ENCODE assay signal across 9 cellular contexts in genomic region chr6:44262467-44263356, GRCh38. TPM values are rescaled to one million over a fixed set of nuclear protein-coding genes. Genes with fewer than 3 reads are reported as not detected.
A peak's percentile ranks its signal among the peaks of the same experiment; 100 is the strongest.
DNase-seq lines count a peak whose midpoint lies in the region; ATAC-seq and TF ChIP-seq lines count a peak whose summit lies in the region.
"Had no signal": no experiment of that assay in that cellular context is flagged by ENCODE, and none has a peak within 500 bp of the region (broad histone marks: within the 10 kb centered on the region; RNA-seq: fewer than 3 reads in every experiment).

No MANE protein-coding gene starts in this region.

- DNase-seq in CD4-positive, CD25-positive, alpha-beta regulatory T cell, result no peak
- no peak for DNase-seq in neural crest cell (ENCODE audit: low read depth, low spot score)
- DNase-seq in retina, result no peak
- DNase-seq in hepatic stellate cell (ENCODE audit: low spot score), result no peak
- no peak for DNase-seq in A673 (ENCODE audit: low spot score)

- peaks cover 5% of the 10 kb centered on the region for H3K36me3 Mint-ChIP-seq in CD4-positive, CD25-positive, alpha-beta regulatory T cell
- H3K36me3 Mint-ChIP-seq in dendritic cell treated with granulocyte-macrophage colony-stimulating factor and Interleukin-4, amounts not matched to agents 40 ng/mL and 50 ng/mL, for 4 days (ENCODE audit: low read depth), result peaks cover 76% of the 10 kb centered on the region
- peaks cover 1% of the 10 kb centered on the region for H3K36me3 Mint-ChIP-seq in neural crest cell (ENCODE audit: low read depth)

- no peak for TF ChIP-seq CTCF in KMS-11 (conservative IDR thresholded peaks at IDR 0.05; ENCODE audit: low read depth, low read length)
- TF ChIP-seq CTCF in neural crest cell (conservative IDR thresholded peaks at IDR 0.05), result no peak
- no peak for TF ChIP-seq CTCF in A673 (conservative IDR thresholded peaks at IDR 0.05; ENCODE audit: low read depth, low read length)

- intact Hi-C loops in dendritic cell treated with granulocyte-macrophage colony-stimulating factor and Interleukin-4, amounts not matched to agents 40 ng/mL and 50 ng/mL, for 4 days (cut with micrococcal nuclease), result loop anchor here (5.0 kb wide), 1 partner anchor 165 kb away; no protein-coding TSS in a partner anchor
- intact Hi-C loops in A673 (cut with micrococcal nuclease; ENCODE audit: unreplicated experiment), result no loop called here

- no TSS peak for BruUV-seq in A673 (replicated peaks; lab: Mats Ljungman, UMichigan)

- H3K4me1 Mint-ChIP-seq in CD4-positive, CD25-positive, alpha-beta regulatory T cell, result peaks cover 4 to 64% (median 39%) of the 10 kb centered on the region in 4 donors
- H3K4me1 Mint-ChIP-seq in dendritic cell treated with granulocyte-macrophage colony-stimulating factor and Interleukin-4, amounts not matched to agents 40 ng/mL and 50 ng/mL, for 4 days (ENCODE audit: low read depth), result peaks cover 72% of the 10 kb centered on the region
- H3K4me1 Mint-ChIP-seq in neural crest cell, result peaks cover 52% of the 10 kb centered on the region

- POLR2A ChIA-PET in A673 (lab: Charles Lee; ENCODE audit: low non-redundant PET), result no interaction called here

- peak overlapping the region; percentile 93 to 97 (median 97) for H3K27ac Mint-ChIP-seq in CD4-positive, CD25-positive, alpha-beta regulatory T cell
- H3K27ac Mint-ChIP-seq in dendritic cell treated with granulocyte-macrophage colony-stimulating factor and Interleukin-4, amounts not matched to agents 40 ng/mL and 50 ng/mL, for 4 days, result peak overlapping the region; percentile 90
- peak overlapping the region; percentile 87 for H3K27ac Mint-ChIP-seq in neural crest cell (ENCODE audit: unreplicated experiment)

- peak overlapping the region; percentile 100 for H3K4me2 ChIP-seq in KMS-11

- peak overlapping the region; percentile 90 to 98 (median 94) for H3K4me3 Mint-ChIP-seq in CD4-positive, CD25-positive, alpha-beta regulatory T cell
- peak overlapping the region; percentile 97 for H3K4me3 Mint-ChIP-seq in dendritic cell treated with granulocyte-macrophage colony-stimulating factor and Interleukin-4, amounts not matched to agents 40 ng/mL and 50 ng/mL, for 4 days
- H3K4me3 Mint-ChIP-seq in neural crest cell, result peak overlapping the region; percentile 96

- peak overlapping the region; percentile 94 for H3K27ac ChIP-seq in CD4-positive, CD25-positive, alpha-beta regulatory T cell (ENCODE audit: insufficient read depth, low read length, poor library complexity, severe bottlenecking)
- H3K27ac ChIP-seq in KMS-11 (peak overlapping the region; percentile 96), A673 (ENCODE audit: low read depth, low read length, poor library complexity, severe bottlenecking) (no peak overlapping the region)

- no peak overlapping the region for H2AFZ ChIP-seq in KMS-11 (ENCODE audit: low read depth)

- peak overlapping the region; percentile 91 for H3K4me3 ChIP-seq in CD4-positive, CD25-positive, alpha-beta regulatory T cell (ENCODE audit: low read depth, low read length)
- H3K4me3 ChIP-seq in KMS-11 (IDR thresholded peaks at IDR 0.05; ENCODE audit: insufficient read depth, low read depth, low read length) (no peak overlapping the region), A673 (ENCODE audit: low read depth, low read length, poor library complexity, severe bottlenecking) (no peak overlapping the region)

- no peaks in the 10 kb centered on the region for H4K20me1 ChIP-seq in KMS-11 (ENCODE audit: insufficient read depth)

- H3K27me3 Mint-ChIP-seq in CD4-positive, CD25-positive, alpha-beta regulatory T cell, result peaks cover 6% of the 10 kb centered on the region
- H3K27me3 Mint-ChIP-seq in dendritic cell treated with granulocyte-macrophage colony-stimulating factor and Interleukin-4, amounts not matched to agents 40 ng/mL and 50 ng/mL, for 4 days, result peaks cover 2% of the 10 kb centered on the region
- peaks cover 4% of the 10 kb centered on the region for H3K27me3 Mint-ChIP-seq in neural crest cell (ENCODE audit: low read depth)

- H3K9me3 Mint-ChIP-seq in CD4-positive, CD25-positive, alpha-beta regulatory T cell, result no peaks in the 10 kb centered on the region
- H3K9me3 Mint-ChIP-seq in dendritic cell treated with granulocyte-macrophage colony-stimulating factor and Interleukin-4, amounts not matched to agents 40 ng/mL and 50 ng/mL, for 4 days, result no peaks in the 10 kb centered on the region
- H3K9me3 Mint-ChIP-seq in neural crest cell, result no peaks in the 10 kb centered on the region

- H3K27me3 ChIP-seq in CD4-positive, CD25-positive, alpha-beta regulatory T cell (ENCODE audit: control insufficient read depth, insufficient read depth, low read length), result no peaks in the 10 kb centered on the region
- H3K27me3 ChIP-seq in KMS-11 (ENCODE audit: insufficient read depth, low read depth) (no peaks in the 10 kb centered on the region), A673 (replicated peaks; ENCODE audit: insufficient read depth, low read depth, low read length, poor library complexity) (no peaks in the 10 kb centered on the region)

- H3K36me3 ChIP-seq in CD4-positive, CD25-positive, alpha-beta regulatory T cell (ENCODE audit: control insufficient read depth, insufficient read depth, low read length), result peaks cover 20% of the 10 kb centered on the region
- H3K36me3 ChIP-seq in KMS-11 (ENCODE audit: insufficient read depth), result no peaks in the 10 kb centered on the region; the same call in 1 of the 2 replicates
- H3K36me3 ChIP-seq in A673 (ENCODE audit: insufficient read depth, low read length, poor library complexity, severe bottlenecking), result peaks cover 2% of the 10 kb centered on the region

- H3K9me3 ChIP-seq in CD4-positive, CD25-positive, alpha-beta regulatory T cell (ENCODE audit: control insufficient read depth in 2 of 2, low read length in 2 of 2), result no peaks in the 10 kb centered on the region
- no peaks in the 10 kb centered on the region for H3K9me3 ChIP-seq in A673 (ENCODE audit: low read depth, low read length, poor library complexity, severe bottlenecking)

- peak in 1 of 2 donors; percentile 0 for ATAC-seq in CD4-positive, CD25-positive, alpha-beta regulatory T cell (ENCODE audit: low read depth in 2 of 2)
- ATAC-seq in HG03280 (IDR thresholded peaks at IDR 0.05; ENCODE audit: unreplicated experiment), result no peak

- H3K9ac ChIP-seq in KMS-11, result peak overlapping the region; percentile 92

- peaks cover 45% of the 10 kb centered on the region for H3K79me2 ChIP-seq in KMS-11 (ENCODE audit: insufficient read depth, low read depth)

- CTCF ChIA-PET in A673 (lab: Charles Lee), result no interaction called here

- H3K4me1 ChIP-seq in CD4-positive, CD25-positive, alpha-beta regulatory T cell (ENCODE audit: control insufficient read depth, insufficient read depth, low read length, poor library complexity, severe bottlenecking), result peaks cover 43% of the 10 kb centered on the region
- H3K4me1 ChIP-seq in KMS-11 (ENCODE audit: low read depth, poor library complexity, severe bottlenecking) (peaks cover 57% of the 10 kb centered on the region), A673 (ENCODE audit: insufficient read depth, low read length, poor library complexity, severe bottlenecking) (peaks cover 17% of the 10 kb centered on the region)

RNA-seq across cellular contexts. Expression of gene NFKBIE, which starts 2.6 kb away (rescaled TPM):
- 53.8 TPM for total RNA-seq in CD4-positive, CD25-positive, alpha-beta regulatory T cell
- 1 to 10 TPM; 3.6 to 7.0 (median 6.1) TPM for polyA plus RNA-seq in CD4-positive, CD25-positive, alpha-beta regulatory T cell
- 16.1 and 20.2 TPM in 2 replicates for total RNA-seq in neural crest cell
- total RNA-seq in A673 (2021), result 5.2 and 10.5 TPM in 2 replicates

RNA-seq across cellular contexts. Expression of gene SLC35B2, which starts 5.4 kb away (rescaled TPM):
- 14.8 TPM for total RNA-seq in CD4-positive, CD25-positive, alpha-beta regulatory T cell
- polyA plus RNA-seq in CD4-positive, CD25-positive, alpha-beta regulatory T cell, result 10 to 100 TPM; 33.0 to 42.4 (median 36.8) TPM
- total RNA-seq in neural crest cell (70.5 and 77.7 TPM in 2 replicates), A673 (2021) (45.8 and 52.0 TPM in 2 replicates)

RNA-seq across cellular contexts. Expression of gene TMEM151B, which starts 7.5 kb away (rescaled TPM):
- not detected for total RNA-seq in CD4-positive, CD25-positive, alpha-beta regulatory T cell
- not detected for polyA plus RNA-seq in CD4-positive, CD25-positive, alpha-beta regulatory T cell
- total RNA-seq in neural crest cell (19.0 and 21.2 TPM in 2 replicates), A673 (2021) (8.7 and 9.9 TPM in 2 replicates)
- total RNA-seq: T-helper 1 cell treated with Interleukin-12 subunit alpha and Interleukin-12 subunit beta and Interleukin-4 antibody, amounts not matched to agents 30 ng/mL and 1 ng/mL, for 36 hours had no signal

RNA-seq across cellular contexts. Expression of gene HSP90AB1, which starts 15.8 kb away (rescaled TPM):
- total RNA-seq in CD4-positive, CD25-positive, alpha-beta regulatory T cell, result 399 TPM
- polyA plus RNA-seq in CD4-positive, CD25-positive, alpha-beta regulatory T cell, result 100 to 1,000 TPM; 264 to 426 (median 333) TPM
- total RNA-seq in neural crest cell (1,508 and 1,541 TPM in 2 replicates), A673 (2021) (1,472 and 1,581 TPM in 2 replicates)

RNA-seq across cellular contexts. Expression of gene SLC29A1, which starts 39.3 kb away (rescaled TPM):
- 2.6 TPM for total RNA-seq in CD4-positive, CD25-positive, alpha-beta regulatory T cell
- polyA plus RNA-seq in CD4-positive, CD25-positive, alpha-beta regulatory T cell, result 1 to 10 TPM; 3.3 to 6.1 (median 3.9) TPM
- total RNA-seq in neural crest cell (54.8 and 55.0 TPM in 2 replicates), A673 (2021) (92.5 and 108 TPM in 2 replicates)
